ENCODE assay signal across 23 cellular contexts in genomic region chr1:116231752-116232151, GRCh38.
"Had no signal": no experiment of that assay in that cellular context is flagged by ENCODE, and none has a peak within 500 bp of the region (broad histone marks: within the 10 kb centered on the region; RNA-seq: fewer than 3 reads in every experiment).

No MANE protein-coding gene starts in this region.

- H3K4me1 ChIP-seq: ascending aorta, uterus had no signal

- H3K4me3 ChIP-seq: ascending aorta, mucosa of descending colon, smooth muscle cell, thoracic aorta, uterus had no signal

- DNase-seq: activated CD4-positive, alpha-beta T cell treated with anti-CD3 and anti-CD28 coated beads for 36 hours; activated CD4-positive, alpha-beta T cell treated with anti-CD3 and anti-CD28 coated beads, Interleukin-2, amount 50 U/mL, for 4 hours; activated CD4-positive, CD25-positive, alpha-beta regulatory T cell; activated effector memory CD4-positive, alpha-beta T cell treated with Interleukin-2 at 50 U/mL for 16 hours; activated naive CD4-positive, alpha-beta T cell treated with Interleukin-2 at 50 U/mL for 16 hours; activated T-cell treated with anti-CD3 and anti-CD28 coated beads for 4 hours; brain microvascular endothelial cell; foreskin fibroblast; head of caudate nucleus; hippocampal formation; immature natural killer cell; mucosa of descending colon; retina; stimulated activated CD4-positive, alpha-beta T cell treated with anti-CD3 and anti-CD28 coated beads, Interleukin-15, amount 100 ng/mL, for 24 hours; stimulated activated CD4-positive, alpha-beta T cell treated with anti-CD3 and anti-CD28 coated beads, Interleukin-2, amount 100 ng/mL, for 24 hours; stimulated activated naive CD4-positive, alpha-beta T cell treated with Interleukin-2 at 50 U/mL for 16 hours; trophoblast cell; uterus had no signal

- H3K9me3 ChIP-seq: ascending aorta, mucosa of descending colon, thoracic aorta, uterus had no signal

- H3K27ac ChIP-seq: ascending aorta, brain microvascular endothelial cell, thoracic aorta, uterus had no signal

- ATAC-seq: activated CD4-positive, alpha-beta T cell treated with anti-CD3 and anti-CD28 coated beads for 36 hours; esophagus mucosa; mucosa of descending colon; natural killer cell treated with Interleukin-12 subunit alpha and Interleukin-12 subunit beta and Interleukin-15 and Interleukin-18, amount 100 ng/mL, for 72 hours had no signal

- H3K4me2 ChIP-seq: smooth muscle cell had no signal

- H3K36me3 ChIP-seq: ascending aorta, brain microvascular endothelial cell, thoracic aorta, uterus had no signal

- H3K27me3 ChIP-seq: ascending aorta, brain microvascular endothelial cell, uterus had no signal
